Comparison of ENCODE assay signal across 8 cellular contexts in the genomic region with DNA sequence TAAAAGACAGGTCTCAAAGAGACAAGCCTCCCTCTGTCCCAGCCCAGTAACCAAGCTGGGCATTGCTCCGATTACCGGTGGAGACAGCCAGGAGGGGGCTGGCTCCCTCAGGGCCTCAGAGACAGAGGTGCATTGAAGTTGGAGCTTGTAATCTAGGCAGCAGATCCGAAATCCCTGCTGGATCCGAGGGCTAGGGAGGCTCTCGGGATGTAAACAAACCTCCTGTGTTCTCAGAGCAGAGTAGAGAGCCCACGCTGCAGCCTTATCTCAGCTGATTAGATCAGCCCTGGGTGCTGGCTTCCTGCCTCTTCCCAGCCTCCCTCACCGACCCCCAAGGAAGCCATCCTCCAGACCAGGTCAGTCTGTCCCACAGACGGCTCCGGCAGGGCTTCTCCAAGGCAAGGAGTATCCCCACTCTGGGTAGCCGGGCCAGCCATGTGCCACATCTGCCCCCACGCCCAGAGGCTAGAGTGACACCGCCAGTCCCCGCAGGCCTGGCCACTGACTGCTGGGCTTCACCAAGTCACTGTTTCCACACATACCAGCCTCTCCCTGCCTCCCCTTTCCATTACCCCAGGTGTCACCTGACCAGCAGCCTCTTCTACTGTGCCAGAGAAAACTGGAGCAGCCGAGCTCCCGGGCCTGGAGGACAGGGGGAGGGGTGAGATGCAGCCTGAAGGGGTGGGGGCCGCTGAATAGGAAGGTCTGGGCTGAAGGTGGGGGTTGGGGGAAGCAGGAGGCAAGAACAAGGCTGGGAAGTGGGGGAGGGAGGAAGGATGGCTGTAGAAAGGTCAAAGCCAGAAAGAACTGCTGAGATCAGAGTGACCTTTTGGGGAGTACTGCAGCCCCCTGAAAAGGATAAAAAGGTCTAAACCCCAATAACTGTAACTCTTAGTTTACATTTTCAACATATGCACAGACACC. TPM values are rescaled to one million over a fixed set of nuclear protein-coding genes. Genes with fewer than 3 reads are reported as not detected.
DNase-seq lines count a peak whose midpoint lies in the region; ATAC-seq and TF ChIP-seq lines count a peak whose summit lies in the region.

No MANE protein-coding gene starts in this region.

- BruUV-seq in Caco-2 (replicated peaks; lab: Mats Ljungman, UMichigan) = no TSS peak

- no peak for ATAC-seq in HG02623 (IDR thresholded peaks at IDR 0.05; ENCODE audit: unreplicated experiment)

- peaks cover 99% of the 10 kb centered on the region for H3K4me1 ChIP-seq in Caco-2

- peak overlapping the region; percentile 24 for H3K4me3 ChIP-seq in Caco-2 (ENCODE audit: low read depth, low read length)

- H3K36me3 ChIP-seq in Caco-2 (ENCODE audit: control insufficient read depth, insufficient read depth, low read length) = peaks cover 11% of the 10 kb centered on the region

- no peaks in the 10 kb centered on the region for H3K9me3 Mint-ChIP-seq in Caco-2 (ENCODE audit: unreplicated experiment)

- intact Hi-C loops in Caco-2 (cut with micrococcal nuclease; ENCODE audit: unreplicated experiment) = no loop called here

- POLR2A ChIA-PET in Caco-2 (lab: Charles Lee) = interaction anchor here (1.0 to 9.0 kb wide), 4 partner anchors 19 to 108 kb away, joined by 3 to 229 read pairs (median 6); partner anchors contain the start of gene SYS1

- H3K4me3 Mint-ChIP-seq in Caco-2 (ENCODE audit: unreplicated experiment) = peak overlapping the region; percentile 97

- CTCF ChIA-PET in Caco-2 (lab: Charles Lee) = interaction anchor here (0.5 to 4.4 kb wide), 15 partner anchors 16 to 436 kb away, joined by 3 to 50 read pairs (median 6); partner anchors contain the start of gene SYS1

- no peaks in the 10 kb centered on the region for H3K27me3 Mint-ChIP-seq in Caco-2 (ENCODE audit: insufficient read depth, unreplicated experiment)

- TF ChIP-seq CTCF in Caco-2 (IDR thresholded peaks at IDR 0.05; ENCODE audit: insufficient read depth in 1 of 2, low read depth in 1 of 2, low read length in 1 of 2, severe bottlenecking in 1 of 2, unreplicated experiment in 1 of 2) = no peak

- H3K9me3 ChIP-seq in Caco-2 = no peaks in the 10 kb centered on the region

- H3K27me3 ChIP-seq in Caco-2 (replicated peaks; ENCODE audit: control insufficient read depth, insufficient read depth, low read length) = no peaks in the 10 kb centered on the region

- H3K36me3 Mint-ChIP-seq in Caco-2 (ENCODE audit: insufficient read depth, unreplicated experiment) = peaks cover 98% of the 10 kb centered on the region

- peak overlapping the region; percentile 77 for H3K27ac Mint-ChIP-seq in Caco-2 (ENCODE audit: unreplicated experiment)

- peak; percentile 90 to 93 for DNase-seq in Caco-2
- peak; percentile 61 for DNase-seq in NCI-H82 treated with DMSO at 0.1 percent for 48 hours (lab: John Stamatoyannopoulos, UW; ENCODE audit: unreplicated experiment)
- DNase-seq in epidermal melanocyte (ENCODE audit: insufficient read length, low spot score) = peak; percentile 64
- peak; percentile 68 for DNase-seq in midbrain (lab: John Stamatoyannopoulos, UW)
- DNase-seq in mesenteric fat pad (ENCODE audit: low spot score) = no peak
- DNase-seq in 8988T = no peak
- no peak for DNase-seq in activated CD4-positive, alpha-beta T cell treated with anti-CD3 and anti-CD28 coated beads, Interleukin-2, amount 50 U/mL, for 1 hour

- peaks cover 95% of the 10 kb centered on the region for H3K4me1 Mint-ChIP-seq in Caco-2 (ENCODE audit: low read depth, unreplicated experiment)

RNA-seq across cellular contexts. Expression of gene SDC4, which starts 6.0 kb away (rescaled TPM):
- total RNA-seq in Caco-2 (2022) (227 and 242 TPM in 2 replicates), mesenteric fat pad (81.6 TPM)

RNA-seq across cellular contexts. Expression of gene SYS1, which starts 20.8 kb away (rescaled TPM):
- total RNA-seq in Caco-2 (2022) (62.1 and 67.1 TPM in 2 replicates), mesenteric fat pad (23.8 TPM)

RNA-seq across cellular contexts. Expression of gene MATN4, which starts 34.1 kb away (rescaled TPM):
- total RNA-seq in Caco-2 (2022) = not detected in 2 replicates
- total RNA-seq in mesenteric fat pad = not detected

RNA-seq across cellular contexts. Expression of gene RBPJL, which starts 35.6 kb away (rescaled TPM):
- total RNA-seq in Caco-2 (2022) (not detected in 2 replicates), mesenteric fat pad (not detected)

RNA-seq across cellular contexts. Expression of gene TP53TG5, which starts 35.9 kb away (rescaled TPM):
- total RNA-seq in Caco-2 (2022) (not detected in 2 replicates), mesenteric fat pad (not detected)

Comparison
In these comparisons a context has a peak if more than half of its experiments do, and no peak if none do; other contexts are left out.
1. DNase-seq: peak in Caco-2 (2 of 2), NCI-H82 treated with DMSO at 0.1 percent for 48 hours (single experiment), epidermal melanocyte (single experiment) and midbrain (single experiment); none in mesenteric fat pad (single experiment), 8988T (single experiment) and activated CD4-positive, alpha-beta T cell treated with anti-CD3 and anti-CD28 coated beads, Interleukin-2, amount 50 U/mL, for 1 hour (single experiment).